14 cellular contexts compared by ENCODE assay signal in genomic region chr4:147824884-147825283, GRCh38.
"Had no signal": no experiment of that assay in that cellular context is flagged by ENCODE, and none has a peak within 500 bp of the region (broad histone marks: within the 10 kb centered on the region; RNA-seq: fewer than 3 reads in every experiment).

No MANE protein-coding gene starts in this region.

- H3K4me3 Mint-ChIP-seq: activated CD4-positive, alpha-beta T cell treated with anti-CD3 and anti-CD28 coated beads, Interleukin-2, amount 10 ng/mL, durations not matched to agents 7 days and 5 days; activated naive CD8-positive, alpha-beta T cell treated with anti-CD3 and anti-CD28 coated beads for 36 hours; activated T-cell treated with anti-CD3 and anti-CD28 coated beads, Interleukin-2, amount 50 U/mL, for 72 hours; brain; naive thymus-derived CD4-positive, alpha-beta T cell; stimulated activated naive CD8-positive, alpha-beta T cell treated with anti-CD3 and anti-CD28 coated beads, Interleukin-15, Interleukin-2, amounts not matched to agents 100 ng/mL and 50 ng/mL, for 24 hours had no signal

- DNase-seq: activated CD4-positive, alpha-beta T cell treated with anti-CD3 and anti-CD28 coated beads, Interleukin-2, amount 10 ng/mL, durations not matched to agents 7 days and 5 days; activated CD8-positive, alpha-beta memory T cell treated with anti-CD3 and anti-CD28 coated beads, Interleukin-2, amount 50 U/mL, for 48 hours; activated naive CD8-positive, alpha-beta T cell treated with anti-CD3 and anti-CD28 coated beads for 36 hours; activated T-cell treated with anti-CD3 and anti-CD28 coated beads, Interleukin-2, amount 50 U/mL, for 72 hours; amygdala; erythroblast; left colon; naive thymus-derived CD4-positive, alpha-beta T cell; small intestine; uterus had no signal

- ATAC-seq: activated T-cell treated with anti-CD3 and anti-CD28 coated beads, Interleukin-2, amount 50 U/mL, for 72 hours; left colon; naive thymus-derived CD4-positive, alpha-beta T cell had no signal

- H3K36me3 Mint-ChIP-seq: brain had no signal

- H3K27me3 Mint-ChIP-seq: activated CD4-positive, alpha-beta T cell treated with anti-CD3 and anti-CD28 coated beads, Interleukin-2, amount 10 ng/mL, durations not matched to agents 7 days and 5 days; activated naive CD8-positive, alpha-beta T cell treated with anti-CD3 and anti-CD28 coated beads for 36 hours; naive thymus-derived CD4-positive, alpha-beta T cell; stimulated activated naive CD8-positive, alpha-beta T cell treated with anti-CD3 and anti-CD28 coated beads, Interleukin-15, Interleukin-2, amounts not matched to agents 100 ng/mL and 50 ng/mL, for 24 hours had no signal

- H3K9me3 ChIP-seq: neutrophil, SJSA1, uterus had no signal

- H3K4me3 ChIP-seq: SJSA1, uterus had no signal

- FAIRE-seq: small intestine had no signal

- H3K27ac Mint-ChIP-seq: activated CD4-positive, alpha-beta T cell treated with anti-CD3 and anti-CD28 coated beads, Interleukin-2, amount 10 ng/mL, durations not matched to agents 7 days and 5 days; activated naive CD8-positive, alpha-beta T cell treated with anti-CD3 and anti-CD28 coated beads for 36 hours; activated T-cell treated with anti-CD3 and anti-CD28 coated beads, Interleukin-2, amount 50 U/mL, for 72 hours; naive thymus-derived CD4-positive, alpha-beta T cell; stimulated activated naive CD8-positive, alpha-beta T cell treated with anti-CD3 and anti-CD28 coated beads, Interleukin-15, Interleukin-2, amounts not matched to agents 100 ng/mL and 50 ng/mL, for 24 hours had no signal

- H3K4me1 Mint-ChIP-seq: activated CD4-positive, alpha-beta T cell treated with anti-CD3 and anti-CD28 coated beads, Interleukin-2, amount 10 ng/mL, durations not matched to agents 7 days and 5 days had no signal

- H3K9me3 Mint-ChIP-seq: activated CD4-positive, alpha-beta T cell treated with anti-CD3 and anti-CD28 coated beads, Interleukin-2, amount 10 ng/mL, durations not matched to agents 7 days and 5 days; activated naive CD8-positive, alpha-beta T cell treated with anti-CD3 and anti-CD28 coated beads for 36 hours; activated T-cell treated with anti-CD3 and anti-CD28 coated beads, Interleukin-2, amount 50 U/mL, for 72 hours; brain; naive thymus-derived CD4-positive, alpha-beta T cell; stimulated activated naive CD8-positive, alpha-beta T cell treated with anti-CD3 and anti-CD28 coated beads, Interleukin-15, Interleukin-2, amounts not matched to agents 100 ng/mL and 50 ng/mL, for 24 hours had no signal

- H3K27ac ChIP-seq: neutrophil, SJSA1 had no signal

- H3K27me3 ChIP-seq: neutrophil, SJSA1, uterus had no signal

- H3K36me3 ChIP-seq: neutrophil, uterus had no signal
